ENCODE assay signal across 8 cellular contexts in genomic region chr14:85531141-85531593, GRCh38. TPM values are rescaled to one million over a fixed set of nuclear protein-coding genes. Genes with fewer than 3 reads are reported as not detected.
DNase-seq lines count a peak whose midpoint lies in the region; ATAC-seq and TF ChIP-seq lines count a peak whose summit lies in the region.

No MANE protein-coding gene starts in this region.

- H3K27me3 ChIP-seq in HUES6 (ENCODE audit: control insufficient read depth, insufficient read depth, low read length) (peaks cover 70% of the 10 kb centered on the region), breast epithelium (peaks cover 0 to 51% of the 10 kb centered on the region in 2 donors), spleen (replicated peaks in 1 of 7) (peaks cover 0 to 78% (median 42%) of the 10 kb centered on the region in 7 donors)

- peak overlapping the region; percentile 86 for H3K9ac ChIP-seq in HUES6 (ENCODE audit: low read length)

- TF ChIP-seq POLR2A in breast epithelium (IDR thresholded peaks at IDR 0.05) = no peak
- TF ChIP-seq POLR2A in spleen (IDR thresholded peaks at IDR 0.05) = no peak

- WGBS in spleen, 5 donors = 2 to 6% (median 3%) methylated on average over 15 to 29 of the region's 29 CpGs

- H3K4me1 ChIP-seq in HUES6 (ENCODE audit: control insufficient read depth, insufficient read depth, low read length) = peaks cover 14% of the 10 kb centered on the region
- H3K4me1 ChIP-seq in breast epithelium = no peaks in the 10 kb centered on the region
- peaks cover 0 to 63% (median 21%) of the 10 kb centered on the region in 6 donors for H3K4me1 ChIP-seq in spleen

- H3K27ac ChIP-seq in HUES6 (ENCODE audit: low read depth, low read length) = no peak overlapping the region
- H3K27ac ChIP-seq in breast epithelium = peak overlapping the region; percentile 52 to 86
- peak overlapping the region in 7 of 8 donors; percentile 40 to 79 (median 64) for H3K27ac ChIP-seq in spleen

- DNase-seq in breast epithelium (ENCODE audit: low spot score in 2 of 2) (peak in 1 of 2 donors; percentile 52), islet precursor cell (peak; percentile 77), spleen (peak; percentile 75), NCI-H2029 treated with DMSO at 0.1 percent for 48 hours (lab: John Stamatoyannopoulos, UW) (no peak), middle frontal gyrus (ENCODE audit: extremely low spot score, low spot score) (no peak)

- intact Hi-C loops in breast epithelium (cut with DNase I; ENCODE audit: low total_unique reads) (loop anchor here (5.0 kb wide), 1 partner anchor 1929 kb away; no protein-coding TSS in a partner anchor), spleen (cut with DNase I; ENCODE audit: low total_unique reads) (no loop called here)

- H3K9me3 ChIP-seq in HUES6 (ENCODE audit: control insufficient read depth, insufficient read depth, low read depth, low read length) = no peaks in the 10 kb centered on the region
- H3K9me3 ChIP-seq in breast epithelium = no peaks in the 10 kb centered on the region
- H3K9me3 ChIP-seq in spleen = no peaks in the 10 kb centered on the region

- H3K36me3 ChIP-seq in HUES6 (ENCODE audit: control insufficient read depth, insufficient read depth, low read length) (no peaks in the 10 kb centered on the region), breast epithelium (no peaks in the 10 kb centered on the region), spleen (no peaks in the 10 kb centered on the region)

- no peak for ATAC-seq in HG02981 (IDR thresholded peaks at IDR 0.05; ENCODE audit: unreplicated experiment)
- ATAC-seq in GM21717 (IDR thresholded peaks at IDR 0.05; ENCODE audit: unreplicated experiment) = no peak

- TF ChIP-seq CTCF in breast epithelium (IDR thresholded peaks at IDR 0.05) (no peak), spleen (IDR thresholded peaks at IDR 0.05 in 8 of 11, conservative IDR thresholded peaks at IDR 0.05 in 3 of 11) (no peak)

- H3K4me3 ChIP-seq in HUES6 (ENCODE audit: low read depth, low read length) = peak overlapping the region; percentile 78
- H3K4me3 ChIP-seq in breast epithelium = peak overlapping the region; percentile 62 to 80 (median 66)
- H3K4me3 ChIP-seq in spleen = peak overlapping the region in 7 of 8 donors; percentile 47 to 73 (median 52)

RNA-seq across cellular contexts. Expression of gene FLRT2, which starts 1.2 kb away (rescaled TPM):
- total RNA-seq in breast epithelium (10 to 100 TPM in 2 of 3 donors, 1 to 10 TPM in 1; 5.2 to 12.6 (median 10.5) TPM), spleen (10 to 100 TPM; 12.3 to 63.9 (median 35.0) TPM)
- polyA plus RNA-seq in spleen = 1 to 10 TPM; 7.8 to 9.6 (median 8.8) TPM

Comparison
In these comparisons a context has a peak if more than half of its experiments do, and no peak if none do; other contexts are left out.
1. DNase-seq: peak in islet precursor cell (single experiment) and spleen (single experiment); none in NCI-H2029 treated with DMSO at 0.1 percent for 48 hours (single experiment) and middle frontal gyrus (single experiment).
2. Peak in every context shown above with its lines, with median percentiles within 50 percentile points of each other: H3K4me3 ChIP-seq.